ENCODE assay signal across 2 cellular contexts in genomic region chr6:31836676-31837611, GRCh38.
TF ChIP-seq lines count a peak whose summit lies in the region.

No MANE protein-coding gene starts in this region.

TF ChIP-seq in H1, 55 proteins besides CTCF, POLR2A, EP300 and RAD21:
- 0 out of 2 replicates have a peak, but pooled peaks have one; percentile 1 for TF ChIP-seq POLR2AphosphoS5 (IDR thresholded peaks at IDR 0.05; ENCODE audit: low read depth, low read length)
- TF ChIP-seq BCL11A (IDR thresholded peaks at IDR 0.05; ENCODE audit: low read depth in 2 of 2, low read length in 2 of 2), result no peak

TF ChIP-seq in neural cell, 6 proteins besides CTCF, POLR2A, EP300 and RAD21:
- TF ChIP-seq EZH2 (IDR thresholded peaks at IDR 0.05; ENCODE audit: borderline replicate concordance, insufficient read depth, low read length, poor library complexity, severe bottlenecking), result no peak
- TF ChIP-seq POLR2AphosphoS5 (IDR thresholded peaks at IDR 0.05), result no peak
- TF ChIP-seq TAF1 (IDR thresholded peaks at IDR 0.05; ENCODE audit: low read depth), result no peak
- no peak for TF ChIP-seq MXI1 (conservative IDR thresholded peaks at IDR 0.05; ENCODE audit: poor library complexity, severe bottlenecking)
